1 cellular context compared by ENCODE assay signal in the genomic region with DNA sequence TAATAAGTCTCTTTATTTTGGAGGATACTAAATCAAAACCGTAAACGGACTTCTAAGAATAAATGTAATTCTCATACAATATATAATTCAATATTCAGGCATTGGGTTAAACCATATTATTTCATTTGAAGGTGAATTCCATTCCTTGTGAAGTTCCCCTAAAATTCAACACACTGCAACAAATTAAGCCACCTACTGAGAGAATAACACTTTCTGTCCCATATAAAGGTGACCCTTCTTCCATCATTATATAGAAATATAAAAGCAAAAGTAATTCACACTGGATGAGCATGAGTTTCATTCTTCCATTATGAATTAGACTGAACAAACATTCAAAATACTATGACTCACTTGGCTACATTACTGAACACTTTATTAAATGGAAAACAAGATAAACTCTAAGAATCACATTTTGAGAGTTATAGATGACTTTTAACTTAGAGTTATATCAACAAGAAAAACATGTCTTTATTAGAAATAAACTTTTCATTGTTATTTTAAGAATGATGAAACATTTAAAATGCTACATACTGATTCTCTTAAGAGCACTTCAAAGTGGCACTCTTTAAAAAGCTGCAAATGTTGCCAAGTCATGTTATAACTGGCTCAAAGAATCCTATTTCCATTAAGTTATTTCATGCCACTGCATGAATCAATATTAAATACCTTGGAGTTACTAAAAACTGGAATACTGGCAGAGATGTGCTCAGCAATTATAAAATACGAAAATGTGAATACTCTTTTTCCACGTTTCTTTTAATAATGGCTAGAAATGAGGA.
TF ChIP-seq lines count a peak whose summit lies in the region.

No MANE protein-coding gene starts in this region.

TF ChIP-seq in A549, 52 proteins besides CTCF, POLR2A, EP300 and RAD21 (continued from another document):
- TF ChIP-seq, protein P1, sequence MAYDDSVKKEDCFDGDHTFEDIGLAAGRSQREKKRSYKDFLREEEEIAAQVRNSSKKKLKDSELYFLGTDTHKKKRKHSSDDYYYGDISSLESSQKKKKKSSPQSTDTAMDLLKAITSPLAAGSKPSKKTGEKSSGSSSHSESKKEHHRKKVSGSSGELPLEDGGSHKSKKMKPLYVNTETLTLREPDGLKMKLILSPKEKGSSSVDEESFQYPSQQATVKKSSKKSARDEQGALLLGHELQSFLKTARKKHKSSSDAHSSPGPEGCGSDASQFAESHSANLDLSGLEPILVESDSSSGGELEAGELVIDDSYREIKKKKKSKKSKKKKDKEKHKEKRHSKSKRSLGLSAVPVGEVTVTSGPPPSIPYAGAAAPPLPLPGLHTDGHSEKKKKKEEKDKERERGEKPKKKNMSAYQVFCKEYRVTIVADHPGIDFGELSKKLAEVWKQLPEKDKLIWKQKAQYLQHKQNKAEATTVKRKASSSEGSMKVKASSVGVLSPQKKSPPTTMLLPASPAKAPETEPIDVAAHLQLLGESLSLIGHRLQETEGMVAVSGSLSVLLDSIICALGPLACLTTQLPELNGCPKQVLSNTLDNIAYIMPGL (CRISPR knock-in tag; IDR thresholded peaks at IDR 0.05; ENCODE audit: borderline replicate concordance), result no peak
- TF ChIP-seq CBX8 (IDR thresholded peaks at IDR 0.05) (no peak; the same call in 1 of the 2 replicates), EHF (CRISPR knock-in tag; IDR thresholded peaks at IDR 0.05) (no peak), RCOR1 (IDR thresholded peaks at IDR 0.05; ENCODE audit: low read depth, low read length) (no peak), CHD2 (IDR thresholded peaks at IDR 0.05; ENCODE audit: low read length, partially characterized antibody) (no peak), HOXB13 (CRISPR knock-in tag; IDR thresholded peaks at IDR 0.05; ENCODE audit: low read depth) (no peak), FOXS1 (CRISPR knock-in tag; IDR thresholded peaks at IDR 0.05) (no peak), POLR2AphosphoS2 (conservative IDR thresholded peaks at IDR 0.05; ENCODE audit: low read length) (no peak), FOSL2 (IDR thresholded peaks at IDR 0.05) (no peak), FOSL2 (CRISPR knock-in tag; IDR thresholded peaks at IDR 0.05) (no peak), FOSB (CRISPR knock-in tag; IDR thresholded peaks at IDR 0.05) (no peak), TP53 (CRISPR knock-in tag; IDR thresholded peaks at IDR 0.05) (no peak)
- TF ChIP-seq, protein P2, sequence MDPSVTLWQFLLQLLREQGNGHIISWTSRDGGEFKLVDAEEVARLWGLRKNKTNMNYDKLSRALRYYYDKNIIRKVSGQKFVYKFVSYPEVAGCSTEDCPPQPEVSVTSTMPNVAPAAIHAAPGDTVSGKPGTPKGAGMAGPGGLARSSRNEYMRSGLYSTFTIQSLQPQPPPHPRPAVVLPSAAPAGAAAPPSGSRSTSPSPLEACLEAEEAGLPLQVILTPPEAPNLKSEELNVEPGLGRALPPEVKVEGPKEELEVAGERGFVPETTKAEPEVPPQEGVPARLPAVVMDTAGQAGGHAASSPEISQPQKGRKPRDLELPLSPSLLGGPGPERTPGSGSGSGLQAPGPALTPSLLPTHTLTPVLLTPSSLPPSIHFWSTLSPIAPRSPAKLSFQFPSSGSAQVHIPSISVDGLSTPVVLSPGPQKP (IDR thresholded peaks at IDR 0.05; ENCODE audit: low read depth, low read length), result no peak
- TF ChIP-seq, protein P3, sequence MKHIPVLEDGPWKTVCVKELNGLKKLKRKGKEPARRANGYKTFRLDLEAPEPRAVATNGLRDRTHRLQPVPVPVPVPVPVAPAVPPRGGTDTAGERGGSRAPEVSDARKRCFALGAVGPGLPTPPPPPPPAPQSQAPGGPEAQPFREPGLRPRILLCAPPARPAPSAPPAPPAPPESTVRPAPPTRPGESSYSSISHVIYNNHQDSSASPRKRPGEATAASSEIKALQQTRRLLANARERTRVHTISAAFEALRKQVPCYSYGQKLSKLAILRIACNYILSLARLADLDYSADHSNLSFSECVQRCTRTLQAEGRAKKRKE (CRISPR knock-in tag; IDR thresholded peaks at IDR 0.05; ENCODE audit: low read depth), result no peak
